In genomic region chr6:36094786-36095496, GRCh38 we compare ENCODE assay signal across 8 cellular contexts. TPM values are rescaled to one million over a fixed set of nuclear protein-coding genes. Genes with fewer than 3 reads are reported as not detected.
A peak's percentile ranks its signal among the peaks of the same experiment; 100 is the strongest.
DNase-seq lines count a peak whose midpoint lies in the region; ATAC-seq and TF ChIP-seq lines count a peak whose summit lies in the region.

No MANE protein-coding gene starts in this region.

- peak; percentile 91 for TF ChIP-seq CTCF in GM06990 (IDR thresholded peaks at IDR 0.05; ENCODE audit: insufficient read depth, low read length, poor library complexity, severe bottlenecking)

- H3K9me3 ChIP-seq in NT2/D1 (ENCODE audit: insufficient read depth, low read length), result no peaks in the 10 kb centered on the region

- no peaks in the 10 kb centered on the region for H3K36me3 ChIP-seq in GM06990 (ENCODE audit: control insufficient read depth, insufficient read depth, low read length)
- peaks cover 37% of the 10 kb centered on the region for H3K36me3 ChIP-seq in NT2/D1 (ENCODE audit: insufficient read depth, insufficient read length, low read length)

- H3K9ac ChIP-seq in NT2/D1 (ENCODE audit: insufficient read length, low read depth), result no peak overlapping the region

- no peak overlapping the region for H3K4me3 ChIP-seq in GM06990 (replicated peaks; ENCODE audit: low read depth, low read length)
- H3K4me3 ChIP-seq in NT2/D1 (ENCODE audit: insufficient read length, low read depth), result no peak overlapping the region

- H3K27me3 ChIP-seq in GM06990 (replicated peaks; ENCODE audit: control insufficient read depth, insufficient read depth, low read length) (no peaks in the 10 kb centered on the region), NT2/D1 (ENCODE audit: insufficient read depth, insufficient read length) (no peaks in the 10 kb centered on the region)

- DNase-seq in GM06990 (ENCODE audit: extremely low read depth, insufficient read length) (peak; percentile 19), HPDE6-E6E7 (ENCODE audit: extremely low spot score) (peak; percentile 67), NT2/D1 (ENCODE audit: low read depth, low spot score) (peak; percentile 36), epidermal melanocyte (ENCODE audit: insufficient read length, low spot score) (peak; percentile 52), mucosa of gallbladder (ENCODE audit: low spot score) (peak; percentile 86)
- peak; percentile 93 for DNase-seq in activated CD8-positive, alpha-beta memory T cell treated with anti-CD3 and anti-CD28 coated beads, Interleukin-2, amount 50 U/mL, for 48 hours
- peak; percentile 66 to 70 for DNase-seq in stimulated activated CD8-positive, alpha-beta memory T cell treated with anti-CD3 and anti-CD28 coated beads, Interleukin-2, amount 100 ng/mL, for 1 hour (ENCODE audit: low read depth in 2 of 2)

- no peak for ATAC-seq in GM19395 (IDR thresholded peaks at IDR 0.05; ENCODE audit: unreplicated experiment)

- H3K4me1 ChIP-seq in NT2/D1 (ENCODE audit: insufficient read depth, insufficient read length), result no peaks in the 10 kb centered on the region

RNA-seq across cellular contexts. Expression of gene MAPK13, which starts 35.4 kb away (rescaled TPM):
- total RNA-seq in mucosa of gallbladder, result 72.2 TPM

Comparison
In these comparisons a context has a peak if more than half of its experiments do, and no peak if none do; other contexts are left out.
1. DNase-seq: peak in every context shown above with its lines; median percentile 93 in activated CD8-positive, alpha-beta memory T cell treated with anti-CD3 and anti-CD28 coated beads, Interleukin-2, amount 50 U/mL, for 48 hours; 86 in mucosa of gallbladder; 68 in stimulated activated CD8-positive, alpha-beta memory T cell treated with anti-CD3 and anti-CD28 coated beads, Interleukin-2, amount 100 ng/mL, for 1 hour; 67 in HPDE6-E6E7; 52 in epidermal melanocyte; 36 in NT2/D1; 19 in GM06990.